In genomic region chr14:101127239-101127638, GRCh38 we compare ENCODE assay signal across 20 cellular contexts.
DNase-seq lines count a peak whose midpoint lies in the region; ATAC-seq and TF ChIP-seq lines count a peak whose summit lies in the region.
"Had no signal": no experiment of that assay in that cellular context is flagged by ENCODE, and none has a peak within 500 bp of the region (broad histone marks: within the 10 kb centered on the region; RNA-seq: fewer than 3 reads in every experiment).

No MANE protein-coding gene starts in this region.

- H3K4me3 Mint-ChIP-seq in activated CD8-positive, alpha-beta T cell treated with anti-CD3 and anti-CD28 coated beads, Interleukin-2, amount 10 ng/mL, durations not matched to agents 7 days and 5 days, result no peak overlapping the region
- H3K4me3 Mint-ChIP-seq in activated CD8-positive, alpha-beta T cell treated with anti-CD3 and anti-CD28 coated beads for 36 hours, result no peak overlapping the region

- peaks cover 8% of the 10 kb centered on the region for H3K27me3 Mint-ChIP-seq in activated CD8-positive, alpha-beta T cell treated with anti-CD3 and anti-CD28 coated beads, Interleukin-2, amount 10 ng/mL, durations not matched to agents 7 days and 5 days (ENCODE audit: low read depth)
- peaks cover 16% of the 10 kb centered on the region for H3K27me3 Mint-ChIP-seq in activated CD8-positive, alpha-beta T cell treated with anti-CD3 and anti-CD28 coated beads for 36 hours

- H3K9me3 ChIP-seq in adipocyte (ENCODE audit: control insufficient read depth, low read length) (peaks cover 3% of the 10 kb centered on the region), lung (ENCODE audit: control insufficient read depth in 2 of 2, insufficient read depth in 1 of 2, low read length in 1 of 2) (peaks cover 0 to 2% of the 10 kb centered on the region in 2 donors)
- H3K9me3 ChIP-seq: BLaER1 treated with 17β-estradiol and CSF1 and Interleukin-3, amounts not matched to agents 10 nM and 100 nM; MG63 had no signal

- 80 to 86% methylated on average over 10 of the region's 10 CpGs for WGBS in lung, 2 donors

- H3K9me3 Mint-ChIP-seq in activated CD8-positive, alpha-beta T cell treated with anti-CD3 and anti-CD28 coated beads, Interleukin-2, amount 10 ng/mL, durations not matched to agents 7 days and 5 days (ENCODE audit: insufficient read depth), result no peaks in the 10 kb centered on the region
- no peaks in the 10 kb centered on the region for H3K9me3 Mint-ChIP-seq in activated CD8-positive, alpha-beta T cell treated with anti-CD3 and anti-CD28 coated beads for 36 hours

- CTCF ChIA-PET in activated CD8-positive, alpha-beta T cell treated with anti-CD3 and anti-CD28 coated beads, Interleukin-2, amount 10 ng/mL, durations not matched to agents 7 days and 5 days (lab: Charles Lee), result no interaction called here
- CTCF ChIA-PET in activated CD8-positive, alpha-beta T cell treated with anti-CD3 and anti-CD28 coated beads for 36 hours (lab: Charles Lee), result no interaction called here

- no peak overlapping the region for H3K27ac ChIP-seq in lung (ENCODE audit: low read depth in 1 of 2, low read length in 1 of 2)
- H3K27ac ChIP-seq: 22Rv1; BLaER1 treated with 17β-estradiol and CSF1 and Interleukin-3, amounts not matched to agents 10 nM and 100 nM had no signal

- no peak for TF ChIP-seq CTCF in activated CD8-positive, alpha-beta T cell treated with anti-CD3 and anti-CD28 coated beads for 36 hours (IDR thresholded peaks at IDR 0.05)
- TF ChIP-seq CTCF in lung (IDR thresholded peaks at IDR 0.05; ENCODE audit: control extremely low read depth, extremely low read depth) (no peak), GM20000 (IDR thresholded peaks at IDR 0.05; ENCODE audit: extremely low read depth, missing control alignments) (no peak)

- no peaks in the 10 kb centered on the region for H3K4me1 Mint-ChIP-seq in activated CD8-positive, alpha-beta T cell treated with anti-CD3 and anti-CD28 coated beads, Interleukin-2, amount 10 ng/mL, durations not matched to agents 7 days and 5 days (ENCODE audit: low read depth)
- no peaks in the 10 kb centered on the region for H3K4me1 Mint-ChIP-seq in activated CD8-positive, alpha-beta T cell treated with anti-CD3 and anti-CD28 coated beads for 36 hours (ENCODE audit: low read depth)

- no peak overlapping the region for H3K9ac ChIP-seq in adipocyte (ENCODE audit: low read length)
- H3K9ac ChIP-seq: BLaER1 treated with 17β-estradiol and CSF1 and Interleukin-3, amounts not matched to agents 10 nM and 100 nM had no signal

- peaks cover 57% of the 10 kb centered on the region for H3K27me3 ChIP-seq in adipocyte (replicated peaks; ENCODE audit: control insufficient read depth, insufficient read depth, low read length)
- H3K27me3 ChIP-seq in lung (ENCODE audit: control insufficient read depth, insufficient read depth), result no peaks in the 10 kb centered on the region
- H3K27me3 ChIP-seq: BLaER1 treated with 17β-estradiol and CSF1 and Interleukin-3, amounts not matched to agents 10 nM and 100 nM; MG63 had no signal

- no peak overlapping the region for H3K27ac Mint-ChIP-seq in activated CD8-positive, alpha-beta T cell treated with anti-CD3 and anti-CD28 coated beads, Interleukin-2, amount 10 ng/mL, durations not matched to agents 7 days and 5 days
- no peak overlapping the region for H3K27ac Mint-ChIP-seq in activated CD8-positive, alpha-beta T cell treated with anti-CD3 and anti-CD28 coated beads for 36 hours

- no peaks in the 10 kb centered on the region for H3K4me1 ChIP-seq in adipocyte (ENCODE audit: control insufficient read depth, insufficient read depth, low read length)
- no peaks in the 10 kb centered on the region for H3K4me1 ChIP-seq in lung (ENCODE audit: control insufficient read depth in 2 of 2, insufficient read depth in 2 of 2, low read length in 2 of 2)

- POLR2A ChIA-PET in activated CD8-positive, alpha-beta T cell treated with anti-CD3 and anti-CD28 coated beads, Interleukin-2, amount 10 ng/mL, durations not matched to agents 7 days and 5 days (lab: Charles Lee), result no interaction called here
- POLR2A ChIA-PET in activated CD8-positive, alpha-beta T cell treated with anti-CD3 and anti-CD28 coated beads for 36 hours (lab: Charles Lee), result no interaction called here

- H3K36me3 ChIP-seq in adipocyte (ENCODE audit: control insufficient read depth, insufficient read depth, low read length, severe bottlenecking) (no peaks in the 10 kb centered on the region), lung (ENCODE audit: control insufficient read depth in 2 of 2, insufficient read depth in 2 of 2, low read length in 2 of 2) (no peaks in the 10 kb centered on the region)
- H3K36me3 ChIP-seq: BLaER1 treated with 17β-estradiol and CSF1 and Interleukin-3, amounts not matched to agents 10 nM and 100 nM; MG63 had no signal

- peak; percentile 7 for DNase-seq in activated CD8-positive, alpha-beta T cell treated with anti-CD3 and anti-CD28 coated beads, Interleukin-2, amount 10 ng/mL, durations not matched to agents 7 days and 5 days
- DNase-seq in activated CD8-positive, alpha-beta T cell treated with anti-CD3 and anti-CD28 coated beads for 36 hours, result no peak
- DNase-seq in adipocyte (ENCODE audit: low read depth) (peak; percentile 7), lung (ENCODE audit: low spot score) (peak; percentile 26), ureter (ENCODE audit: low spot score) (peak; percentile 23), GM20000 (ENCODE audit: low spot score) (no peak), NCI-H2171 treated with DMSO at 0.1 percent for 48 hours (lab: John Stamatoyannopoulos, UW) (no peak)
- DNase-seq: DMS79 treated with DMSO at 0.1 percent for 48 hours; GOT3; Karpas-422; MG63; NCI-H1105; NCI-H1694 treated with DMSO at 0.1 percent for 48 hours; NCI-H2107; NCI-H226; NCI-H524 treated with DMSO at 0.1 percent for 48 hours; NK-92 treated with Interleukin-12 subunit alpha and Interleukin-12 subunit beta, amount 100 ng/mL, for 24 hours had no signal

- no peak for ATAC-seq in activated CD8-positive, alpha-beta T cell treated with anti-CD3 and anti-CD28 coated beads, Interleukin-2, amount 10 ng/mL, durations not matched to agents 7 days and 5 days
- no peak for ATAC-seq in activated CD8-positive, alpha-beta T cell treated with anti-CD3 and anti-CD28 coated beads for 36 hours
- ATAC-seq in lung (ENCODE audit: insufficient read depth, low FRiP score) (no peak), HG03442 (IDR thresholded peaks at IDR 0.05; ENCODE audit: unreplicated experiment) (no peak)

- H3K4me3 ChIP-seq in adipocyte (ENCODE audit: low read length) (no peak overlapping the region), lung (no peak overlapping the region)
- H3K4me3 ChIP-seq: BLaER1 treated with 17β-estradiol and CSF1 and Interleukin-3, amounts not matched to agents 10 nM and 100 nM; MG63 had no signal

- no peaks in the 10 kb centered on the region for H3K36me3 Mint-ChIP-seq in activated CD8-positive, alpha-beta T cell treated with anti-CD3 and anti-CD28 coated beads, Interleukin-2, amount 10 ng/mL, durations not matched to agents 7 days and 5 days (ENCODE audit: low read depth)
- H3K36me3 Mint-ChIP-seq in activated CD8-positive, alpha-beta T cell treated with anti-CD3 and anti-CD28 coated beads for 36 hours (ENCODE audit: low read depth), result no peaks in the 10 kb centered on the region

- intact Hi-C loops in activated CD8-positive, alpha-beta T cell treated with anti-CD3 and anti-CD28 coated beads for 36 hours (cut with micrococcal nuclease), result no loop called here

Comparison
In these comparisons a context has a peak if more than half of its experiments do, and no peak if none do; other contexts are left out.
1. DNase-seq: peak in activated CD8-positive, alpha-beta T cell treated with anti-CD3 and anti-CD28 coated beads, Interleukin-2, amount 10 ng/mL, durations not matched to agents 7 days and 5 days (single experiment), adipocyte (single experiment), lung (single experiment) and ureter (single experiment); none in activated CD8-positive, alpha-beta T cell treated with anti-CD3 and anti-CD28 coated beads for 36 hours (single experiment), GM20000 (single experiment) and NCI-H2171 treated with DMSO at 0.1 percent for 48 hours (single experiment).